In the genomic region with DNA sequence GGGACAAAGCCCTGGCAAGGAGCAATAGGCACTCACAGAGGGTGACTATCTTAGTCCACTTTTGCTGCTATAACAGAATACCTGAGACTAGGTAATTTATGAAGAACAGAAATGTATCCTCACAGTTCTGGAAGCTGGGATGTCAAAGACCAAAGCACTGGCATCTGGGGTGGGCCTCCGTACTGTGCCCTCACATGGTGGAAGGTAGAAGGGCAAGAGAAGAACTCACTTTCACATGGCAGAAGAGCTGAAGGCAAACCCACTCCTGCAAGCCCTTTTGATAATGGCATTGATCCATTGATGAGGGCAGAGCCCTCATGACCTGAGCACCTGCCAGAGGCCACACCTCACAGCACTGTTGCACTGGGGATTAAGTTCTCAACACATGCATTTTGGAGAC, we compare ENCODE assay signal across 30 cellular contexts.
"Had no signal": no experiment of that assay in that cellular context is flagged by ENCODE, and none has a peak within 500 bp of the region (broad histone marks: within the 10 kb centered on the region; RNA-seq: fewer than 3 reads in every experiment).

No MANE protein-coding gene starts in this region.

- H3K36me3 Mint-ChIP-seq: activated CD4-positive, alpha-beta memory T cell treated with anti-CD3 and anti-CD28 coated beads for 36 hours; activated naive CD8-positive, alpha-beta T cell; brain; IgD-negative memory B cell; T-cell had no signal

- H3K4me3 Mint-ChIP-seq: activated CD4-positive, alpha-beta memory T cell treated with anti-CD3 and anti-CD28 coated beads for 36 hours; activated CD4-positive, alpha-beta T cell treated with anti-CD3 and anti-CD28 coated beads, Interleukin-2, amount 10 ng/mL, durations not matched to agents 7 days and 5 days; activated naive CD4-positive, alpha-beta T cell treated with anti-CD3 and anti-CD28 coated beads for 36 hours; activated naive CD8-positive, alpha-beta T cell; activated T-helper 17 cell treated with anti-CD3 and anti-CD28 coated beads, Interleukin-2, amount 50 U/mL, for 72 hours; brain; central memory CD8-positive, alpha-beta T cell; IgD-negative memory B cell; T-cell had no signal

- DNase-seq: activated CD4-positive, alpha-beta memory T cell treated with anti-CD3 and anti-CD28 coated beads for 36 hours; activated CD4-positive, alpha-beta T cell treated with anti-CD3 and anti-CD28 coated beads, Interleukin-2, amount 10 ng/mL, durations not matched to agents 7 days and 5 days; activated CD4-positive, CD25-positive, alpha-beta regulatory T cell; activated CD8-positive, alpha-beta memory T cell treated with anti-CD3 and anti-CD28 coated beads for 24 hours; activated gamma-delta T cell; activated naive CD4-positive, alpha-beta T cell treated with anti-CD3 and anti-CD28 coated beads for 36 hours; activated T-cell treated with anti-CD3 and anti-CD28 coated beads, Interleukin-2, amount 50 U/mL, for 48 hours; amygdala; KG1; NCI-H1092; NCI-H1417; NCI-H1694; NCI-H2029; NCI-H2107; NCI-H2171 treated with DMSO at 0.1 percent for 48 hours; NCI-H226; NCI-H510A treated with DMSO at 0.1 percent for 48 hours; NCI-H774; RPMI8226; T-cell; T-helper 2 cell; T1000 had no signal

- ATAC-seq: Right ventricle myocardium inferior, T-cell had no signal

- H3K27ac Mint-ChIP-seq: activated CD4-positive, alpha-beta memory T cell treated with anti-CD3 and anti-CD28 coated beads for 36 hours; activated CD4-positive, alpha-beta T cell treated with anti-CD3 and anti-CD28 coated beads, Interleukin-2, amount 10 ng/mL, durations not matched to agents 7 days and 5 days; activated naive CD4-positive, alpha-beta T cell treated with anti-CD3 and anti-CD28 coated beads for 36 hours; activated naive CD8-positive, alpha-beta T cell; activated T-helper 17 cell treated with anti-CD3 and anti-CD28 coated beads, Interleukin-2, amount 50 U/mL, for 72 hours; brain; IgD-negative memory B cell; T-cell had no signal

- H3K27me3 Mint-ChIP-seq: activated CD4-positive, alpha-beta memory T cell treated with anti-CD3 and anti-CD28 coated beads for 36 hours; activated naive CD8-positive, alpha-beta T cell had no signal

- H3K4me3 ChIP-seq: SK-N-MC had no signal

- H3K27ac ChIP-seq: SK-N-MC, VCaP had no signal

- H3K9me3 Mint-ChIP-seq: activated CD4-positive, alpha-beta memory T cell treated with anti-CD3 and anti-CD28 coated beads for 36 hours; activated CD4-positive, alpha-beta T cell treated with anti-CD3 and anti-CD28 coated beads, Interleukin-2, amount 10 ng/mL, durations not matched to agents 7 days and 5 days; activated naive CD4-positive, alpha-beta T cell treated with anti-CD3 and anti-CD28 coated beads for 36 hours; activated T-helper 17 cell treated with anti-CD3 and anti-CD28 coated beads, Interleukin-2, amount 50 U/mL, for 72 hours; central memory CD8-positive, alpha-beta T cell had no signal

- H3K4me1 Mint-ChIP-seq: activated CD4-positive, alpha-beta T cell treated with anti-CD3 and anti-CD28 coated beads, Interleukin-2, amount 10 ng/mL, durations not matched to agents 7 days and 5 days; activated T-helper 17 cell treated with anti-CD3 and anti-CD28 coated beads, Interleukin-2, amount 50 U/mL, for 72 hours; brain; central memory CD8-positive, alpha-beta T cell; T-cell had no signal
